Comparison of ENCODE assay signal across 8 cellular contexts in the genomic region with DNA sequence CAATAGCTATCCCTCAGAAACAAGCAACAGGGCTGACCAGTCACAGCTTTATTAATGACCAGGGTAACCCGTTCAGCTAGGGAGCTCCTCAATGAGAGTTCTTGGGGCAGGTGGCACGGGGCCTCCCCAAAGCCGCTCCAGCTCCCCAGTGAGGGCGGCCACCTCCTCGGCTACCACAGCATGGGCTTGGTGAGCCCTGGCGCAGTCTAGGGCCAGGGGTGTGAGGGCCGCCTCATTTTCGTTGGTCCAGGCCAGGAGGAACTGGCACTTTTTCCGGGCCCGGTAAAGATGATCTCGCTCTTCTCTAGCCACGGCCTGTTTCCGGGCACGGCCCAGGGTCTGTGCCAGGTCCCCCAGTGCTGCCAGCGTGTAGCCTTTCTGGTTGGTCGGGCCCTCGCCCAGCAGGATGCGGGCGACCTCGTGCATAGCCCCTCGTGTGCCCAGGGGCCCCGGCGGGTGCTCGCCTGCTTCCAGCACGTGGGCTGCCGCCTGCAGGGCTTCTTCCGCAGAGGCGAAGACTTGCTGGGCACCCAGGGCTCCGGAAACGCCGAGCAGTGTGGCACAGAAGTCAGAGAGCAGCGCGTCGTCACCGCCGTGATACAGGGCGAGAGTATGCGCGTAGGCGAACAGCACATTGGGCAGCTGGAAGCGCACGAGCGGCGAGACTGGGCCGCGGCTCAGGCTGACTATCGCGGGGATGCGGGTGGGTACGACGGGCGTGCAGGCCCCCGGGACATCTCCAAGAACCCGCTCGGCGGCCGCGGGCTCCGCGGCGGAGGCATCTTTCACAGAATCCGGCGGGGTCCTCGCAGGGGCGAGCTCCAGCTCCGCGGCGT. TPM values are rescaled to one million over a fixed set of nuclear protein-coding genes. Genes with fewer than 3 reads are reported as not detected.
DNase-seq lines count a peak whose midpoint lies in the region; ATAC-seq and TF ChIP-seq lines count a peak whose summit lies in the region.

No MANE protein-coding gene starts in this region.

- H3K79me2 ChIP-seq in smooth muscle cell (ENCODE audit: low read depth) = peaks cover 35% of the 10 kb centered on the region

- peak overlapping the region; percentile 95 for H3K27ac Mint-ChIP-seq in activated naive CD8-positive, alpha-beta T cell treated with anti-CD3 and anti-CD28 coated beads, Interleukin-2, amount 50 U/mL, for 24 hours

- H3K27me3 ChIP-seq in iPS-18a (ENCODE audit: control insufficient read depth, insufficient read depth, low read length) (no peaks in the 10 kb centered on the region), smooth muscle cell (ENCODE audit: low read depth) (no peaks in the 10 kb centered on the region)

- peaks cover 48% of the 10 kb centered on the region for H3K36me3 Mint-ChIP-seq in activated naive CD8-positive, alpha-beta T cell treated with anti-CD3 and anti-CD28 coated beads, Interleukin-2, amount 50 U/mL, for 24 hours (ENCODE audit: low read depth)

- no peak overlapping the region for H2AFZ ChIP-seq in smooth muscle cell (ENCODE audit: low read depth)

- no peaks in the 10 kb centered on the region for H3K27me3 Mint-ChIP-seq in activated naive CD8-positive, alpha-beta T cell treated with anti-CD3 and anti-CD28 coated beads, Interleukin-2, amount 50 U/mL, for 24 hours

- peak overlapping the region; percentile 89 for H3K27ac ChIP-seq in iPS-18a (ENCODE audit: low read length)
- H3K27ac ChIP-seq in smooth muscle cell (ENCODE audit: low read depth) = peak overlapping the region; percentile 98

- H3K9ac ChIP-seq in iPS-18a (ENCODE audit: low read length) (peak overlapping the region; percentile 86), smooth muscle cell (ENCODE audit: low read depth) (peak overlapping the region; percentile 96)

- TF ChIP-seq CTCF in smooth muscle cell (IDR thresholded peaks at IDR 0.05; ENCODE audit: borderline replicate concordance, insufficient read depth, poor library complexity, severe bottlenecking) = no peak

- H3K4me1 ChIP-seq in iPS-18a (ENCODE audit: control insufficient read depth, low read depth, low read length) (peaks cover 11% of the 10 kb centered on the region), smooth muscle cell (ENCODE audit: low read depth) (peaks cover 23% of the 10 kb centered on the region)

- WGBS in smooth muscle cell (ENCODE audit: low lambda C conversion rate) = 28% methylated on average over 67 of the region's 68 CpGs

- DNase-seq in NCI-H748 (lab: John Stamatoyannopoulos, UW; ENCODE audit: unreplicated experiment) = peak; percentile 58
- no peak for DNase-seq in NCI-H748 treated with DMSO at 0.1 percent for 48 hours (lab: John Stamatoyannopoulos, UW)
- DNase-seq in RPMI7951 (ENCODE audit: low read depth) = peak; percentile 47
- peak; percentile 69 for DNase-seq in activated naive CD8-positive, alpha-beta T cell treated with anti-CD3 and anti-CD28 coated beads, Interleukin-2, amount 50 U/mL, for 24 hours
- no peak for DNase-seq in smooth muscle cell (lab: John Stamatoyannopoulos, UW; ENCODE audit: unreplicated experiment)
- no peak for DNase-seq in H4 (ENCODE audit: low spot score)

- peak overlapping the region; percentile 84 for H3K4me3 ChIP-seq in iPS-18a (ENCODE audit: low read length)
- peak overlapping the region; percentile 81 for H3K4me3 ChIP-seq in smooth muscle cell

- peak overlapping the region; percentile 96 for H3K4me2 ChIP-seq in smooth muscle cell

- H4K20me1 ChIP-seq in smooth muscle cell (ENCODE audit: low read depth) = no peaks in the 10 kb centered on the region

- peaks cover 24% of the 10 kb centered on the region for H3K36me3 ChIP-seq in iPS-18a (ENCODE audit: control insufficient read depth, low read depth, low read length)
- H3K36me3 ChIP-seq in smooth muscle cell (ENCODE audit: low read depth) = no peaks in the 10 kb centered on the region

- peak overlapping the region; percentile 86 for H3K4me3 Mint-ChIP-seq in activated naive CD8-positive, alpha-beta T cell treated with anti-CD3 and anti-CD28 coated beads, Interleukin-2, amount 50 U/mL, for 24 hours

- H3K9me3 Mint-ChIP-seq in activated naive CD8-positive, alpha-beta T cell treated with anti-CD3 and anti-CD28 coated beads, Interleukin-2, amount 50 U/mL, for 24 hours = no peaks in the 10 kb centered on the region

- no peaks in the 10 kb centered on the region for H3K9me3 ChIP-seq in iPS-18a (ENCODE audit: control insufficient read depth, low read depth, low read length)
- H3K9me3 ChIP-seq in smooth muscle cell (replicated peaks; ENCODE audit: low read depth) = no peaks in the 10 kb centered on the region

- peak; percentile 16 for ATAC-seq in activated naive CD8-positive, alpha-beta T cell treated with anti-CD3 and anti-CD28 coated beads, Interleukin-2, amount 50 U/mL, for 24 hours
- ATAC-seq in GM21737 (IDR thresholded peaks at IDR 0.05; ENCODE audit: unreplicated experiment) = no peak

- peaks cover 76% of the 10 kb centered on the region for H3K4me1 Mint-ChIP-seq in activated naive CD8-positive, alpha-beta T cell treated with anti-CD3 and anti-CD28 coated beads, Interleukin-2, amount 50 U/mL, for 24 hours

- peaks cover 21% of the 10 kb centered on the region for H3F3A ChIP-seq in smooth muscle cell (ENCODE audit: low read depth)

RNA-seq across cellular contexts. Expression of a gene that starts 0.9 kb away (rescaled TPM):
- 7.6 and 10.2 TPM in 2 replicates for total RNA-seq in RPMI7951 (2014; rRNA removed; shearing (Covaris generic))
- 9.1 and 13.8 TPM in 2 replicates for total RNA-seq in smooth muscle cell
- 14.5 and 19.5 TPM in 2 replicates for polyA plus RNA-seq in smooth muscle cell
- 5.6 and 8.0 TPM in 2 replicates for total RNA-seq in H4 (2014; rRNA removed; shearing (Covaris generic))

RNA-seq across cellular contexts. Expression of a gene that starts 4.9 kb away (rescaled TPM):
- 5.0 and 6.0 TPM in 2 replicates for total RNA-seq in RPMI7951 (2014; rRNA removed; shearing (Covaris generic))
- 16.8 and 26.9 TPM in 2 replicates for total RNA-seq in smooth muscle cell
- polyA plus RNA-seq in smooth muscle cell = 17.4 and 43.1 TPM in 2 replicates
- 3.2 and 5.2 TPM in 2 replicates for total RNA-seq in H4 (2014; rRNA removed; shearing (Covaris generic))

RNA-seq across cellular contexts. Expression of a gene that starts 5.3 kb away (rescaled TPM):
- 366 and 448 TPM in 2 replicates for total RNA-seq in RPMI7951 (2014; rRNA removed; shearing (Covaris generic))
- 373 and 509 TPM in 2 replicates for total RNA-seq in smooth muscle cell
- 537 and 578 TPM in 2 replicates for polyA plus RNA-seq in smooth muscle cell
- 322 and 327 TPM in 2 replicates for total RNA-seq in H4 (2014; rRNA removed; shearing (Covaris generic))

RNA-seq across cellular contexts. Expression of a gene that starts 5.5 kb away (rescaled TPM):
- 50.6 and 69.5 TPM in 2 replicates for total RNA-seq in RPMI7951 (2014; rRNA removed; shearing (Covaris generic))
- 28.2 and 43.0 TPM in 2 replicates for total RNA-seq in smooth muscle cell
- polyA plus RNA-seq in smooth muscle cell = 53.2 and 55.4 TPM in 2 replicates
- total RNA-seq in H4 (2014; rRNA removed; shearing (Covaris generic)) = 61.6 and 76.7 TPM in 2 replicates

RNA-seq across cellular contexts. Expression of a gene that starts 17.7 kb away (rescaled TPM):
- 15.6 and 29.2 TPM in 2 replicates for total RNA-seq in RPMI7951 (2014; rRNA removed; shearing (Covaris generic))
- 39.9 and 52.0 TPM in 2 replicates for total RNA-seq in smooth muscle cell
- 30.0 and 32.0 TPM in 2 replicates for polyA plus RNA-seq in smooth muscle cell
- total RNA-seq in H4 (2014; rRNA removed; shearing (Covaris generic)) = 6.4 and 18.0 TPM in 2 replicates

Comparison
In these comparisons a context has a peak if more than half of its experiments do, and no peak if none do; other contexts are left out.
1. DNase-seq: peak in NCI-H748 (single experiment), RPMI7951 (single experiment) and activated naive CD8-positive, alpha-beta T cell treated with anti-CD3 and anti-CD28 coated beads, Interleukin-2, amount 50 U/mL, for 24 hours (single experiment); none in NCI-H748 treated with DMSO at 0.1 percent for 48 hours (single experiment), smooth muscle cell (single experiment) and H4 (single experiment).